In genomic region chr1:117335376-117336086, GRCh38 we compare ENCODE assay signal across 19 cellular contexts. TPM values are rescaled to one million over a fixed set of nuclear protein-coding genes. Genes with fewer than 3 reads are reported as not detected.
DNase-seq lines count a peak whose midpoint lies in the region; FAIRE-seq and TF ChIP-seq lines count a peak whose summit lies in the region.
"Had no signal": no experiment of that assay in that cellular context is flagged by ENCODE, and none has a peak within 500 bp of the region (broad histone marks: within the 10 kb centered on the region; RNA-seq: fewer than 3 reads in every experiment).

No MANE protein-coding gene starts in this region.

- H3K4me3 ChIP-seq in dorsolateral prefrontal cortex (no peak overlapping the region), small intestine (ENCODE audit: low read depth in 1 of 2, low read length in 2 of 2) (no peak overlapping the region), ovary (no peak overlapping the region), vagina (no peak overlapping the region)

- peak; percentile 44 for DNase-seq in NCI-H82 (lab: John Stamatoyannopoulos, UW)
- no peak for DNase-seq in NCI-H82 treated with DMSO at 0.1 percent for 48 hours (lab: John Stamatoyannopoulos, UW; ENCODE audit: unreplicated experiment)
- no peak for DNase-seq in dorsolateral prefrontal cortex
- DNase-seq in substantia nigra (lab: John Stamatoyannopoulos, UW): no peak
- DNase-seq in small intestine: no peak
- DNase-seq in ovary: no peak
- no peak for DNase-seq in vagina (ENCODE audit: extremely low spot score in 2 of 2)
- DNase-seq: CD8-positive, alpha-beta T cell; COR-L47; DMS153; DMS79 treated with DMSO at 0.1 percent for 48 hours; EL had no signal

- H3K9me3 Mint-ChIP-seq in nephron: no peaks in the 10 kb centered on the region
- H3K9me3 Mint-ChIP-seq: CD8-positive, alpha-beta T cell had no signal

- H3K4me3 Mint-ChIP-seq in nephron: no peak overlapping the region
- H3K4me3 Mint-ChIP-seq: CD14-positive monocyte; CD8-positive, alpha-beta T cell had no signal

- H3K27ac Mint-ChIP-seq in nephron: peak overlapping the region; percentile 37 to 78 (median 60)
- H3K27ac Mint-ChIP-seq: CD14-positive monocyte; CD8-positive, alpha-beta T cell had no signal

- no peak for TF ChIP-seq POLR2A in ovary (IDR thresholded peaks at IDR 0.05)
- TF ChIP-seq POLR2A in vagina (IDR thresholded peaks at IDR 0.05): no peak

- no peaks in the 10 kb centered on the region for H3K27me3 Mint-ChIP-seq in nephron (ENCODE audit: low read depth)

- no peak for FAIRE-seq in small intestine (lab: Jason Lieb, UNC)
- FAIRE-seq: D721Med, G401.6, GM12891, H1 had no signal

- peaks cover 54% of the 10 kb centered on the region for H3K4me1 Mint-ChIP-seq in nephron
- H3K4me1 Mint-ChIP-seq: CD14-positive monocyte had no signal

- TF ChIP-seq CTCF in dorsolateral prefrontal cortex (IDR thresholded peaks at IDR 0.05 in 54 of 56, conservative IDR thresholded peaks at IDR 0.05 in 2 of 56; ENCODE audit: low read depth in 1 of 56, partially characterized antibody in 56 of 56) (no peak), nephron (IDR thresholded peaks at IDR 0.05; ENCODE audit: unreplicated experiment in 3 of 3) (no peak), ovary (IDR thresholded peaks at IDR 0.05) (no peak), vagina (IDR thresholded peaks at IDR 0.05) (no peak)

- H3K27me3 ChIP-seq in dorsolateral prefrontal cortex: no peaks in the 10 kb centered on the region
- no peaks in the 10 kb centered on the region for H3K27me3 ChIP-seq in small intestine (ENCODE audit: control insufficient read depth in 2 of 2, insufficient read depth in 2 of 2, low read length in 2 of 2)
- H3K27me3 ChIP-seq in ovary: no peaks in the 10 kb centered on the region
- no peaks in the 10 kb centered on the region for H3K27me3 ChIP-seq in vagina

- peak overlapping the region in 30 of 59 donors; percentile 4 to 83 (median 58) for H3K27ac ChIP-seq in dorsolateral prefrontal cortex
- H3K27ac ChIP-seq in substantia nigra (ENCODE audit: low read depth, low read length, poor library complexity, severe bottlenecking): peak overlapping the region; percentile 15
- H3K27ac ChIP-seq in small intestine (ENCODE audit: low read depth in 1 of 2, low read length in 1 of 2): no peak overlapping the region
- H3K27ac ChIP-seq in ovary: no peak overlapping the region
- no peak overlapping the region for H3K27ac ChIP-seq in vagina
- H3K27ac ChIP-seq: 22Rv1 had no signal

- H3K36me3 Mint-ChIP-seq in nephron (ENCODE audit: low read depth): no peaks in the 10 kb centered on the region
- H3K36me3 Mint-ChIP-seq: CD14-positive monocyte; CD8-positive, alpha-beta T cell had no signal

- intact Hi-C loops in dorsolateral prefrontal cortex (cut with DNase I) (no loop called here), ovary (cut with DNase I) (no loop called here), vagina (cut with DNase I) (no loop called here)

- H3K4me1 ChIP-seq in small intestine (ENCODE audit: control insufficient read depth in 2 of 2, insufficient read depth in 1 of 2, low read depth in 1 of 2, low read length in 1 of 2) (no peaks in the 10 kb centered on the region), ovary (ENCODE audit: insufficient read depth) (no peaks in the 10 kb centered on the region), vagina (peaks cover 6% of the 10 kb centered on the region)

- no peak for TF ChIP-seq EP300 in ovary (IDR thresholded peaks at IDR 0.05)

- 90 to 92% (median 91%) methylated on average over 4 of the region's 4 CpGs for WGBS in small intestine, 3 donors
- 95 to 99% (median 97%) methylated on average over 4 of the region's 4 CpGs for WGBS in ovary, 3 donors

- no peaks in the 10 kb centered on the region for H3K36me3 ChIP-seq in small intestine (ENCODE audit: control insufficient read depth in 2 of 2, insufficient read depth in 2 of 2, low read length in 2 of 2)
- no peaks in the 10 kb centered on the region for H3K36me3 ChIP-seq in ovary
- no peaks in the 10 kb centered on the region for H3K36me3 ChIP-seq in vagina

- H3K9me3 ChIP-seq in small intestine (ENCODE audit: control insufficient read depth, low read depth): no peaks in the 10 kb centered on the region
- no peaks in the 10 kb centered on the region for H3K9me3 ChIP-seq in ovary
- H3K9me3 ChIP-seq in vagina: no peaks in the 10 kb centered on the region

RNA-seq across cellular contexts. Expression of gene MAN1A2, which starts 31.7 kb away (rescaled TPM):
- 100 to 1,000 TPM in 39 of 120 experiments, 10 to 100 TPM in 81; 62.9 to 127 (median 92.7) TPM for total RNA-seq in dorsolateral prefrontal cortex
- polyA plus RNA-seq in small intestine: 10 to 100 TPM in 1 of 3 donors, 1 to 10 TPM in 2; 3.5 to 12.8 (median 3.6) TPM
- total RNA-seq in ovary: 10 to 100 TPM; 25.9 to 59.9 (median 48.1) TPM
- 10 to 100 TPM in 1 of 2 donors, 1 to 10 TPM in 1; 9.3 to 20.8 TPM for polyA plus RNA-seq in ovary
- total RNA-seq in vagina: 30.7 TPM

Comparison
In these comparisons a context has a peak if more than half of its experiments do, and no peak if none do; other contexts are left out.
1. H3K27ac ChIP-seq: peak in dorsolateral prefrontal cortex (30 of 59) and substantia nigra (single experiment); none in small intestine (0 of 2), ovary (0 of 2) and vagina (single experiment).